ENCODE assay signal across 1 cellular context in the genomic region with DNA sequence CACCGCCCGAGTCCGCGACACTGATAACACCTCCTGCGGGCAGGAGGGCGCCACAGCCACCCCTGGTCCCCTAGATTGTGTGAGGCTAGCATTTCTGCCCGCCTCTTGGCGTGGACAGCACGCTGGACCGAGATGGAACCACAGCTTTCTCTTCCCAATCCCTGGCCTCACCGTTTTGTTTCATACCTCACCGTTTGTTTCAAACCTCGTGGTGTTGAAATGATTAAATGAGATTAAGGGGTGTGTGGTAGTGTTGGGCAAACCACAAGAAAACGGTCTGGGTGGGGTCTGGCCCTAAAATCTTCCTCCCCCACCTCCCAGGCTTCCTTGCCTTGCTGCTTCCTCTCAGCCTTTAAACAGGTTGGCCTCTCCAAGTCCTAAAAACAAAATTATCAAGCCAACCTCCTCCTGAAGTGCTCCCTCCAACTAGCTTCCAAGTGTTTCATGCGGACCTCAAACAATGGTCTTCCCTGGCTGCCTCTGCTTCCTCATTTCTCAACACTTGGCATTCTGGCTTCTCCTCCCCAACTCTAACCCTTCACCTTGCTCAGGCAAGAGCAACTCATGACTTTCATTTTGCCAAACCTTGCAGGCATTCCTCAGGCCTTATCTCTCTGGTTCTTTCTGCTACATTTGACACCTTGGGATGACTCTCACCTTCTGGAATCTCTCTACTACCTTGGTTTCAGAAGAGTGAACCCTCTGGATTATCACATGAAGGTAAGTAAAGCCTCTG.
TF ChIP-seq lines count a peak whose summit lies in the region.

No MANE protein-coding gene starts in this region.

TF ChIP-seq in SK-N-SH treated with all-trans-retinoic acid at 6 μM for 48 hours, 23 proteins besides CTCF, POLR2A, EP300 and RAD21 (continued from another document):
- TF ChIP-seq, protein P1, sequence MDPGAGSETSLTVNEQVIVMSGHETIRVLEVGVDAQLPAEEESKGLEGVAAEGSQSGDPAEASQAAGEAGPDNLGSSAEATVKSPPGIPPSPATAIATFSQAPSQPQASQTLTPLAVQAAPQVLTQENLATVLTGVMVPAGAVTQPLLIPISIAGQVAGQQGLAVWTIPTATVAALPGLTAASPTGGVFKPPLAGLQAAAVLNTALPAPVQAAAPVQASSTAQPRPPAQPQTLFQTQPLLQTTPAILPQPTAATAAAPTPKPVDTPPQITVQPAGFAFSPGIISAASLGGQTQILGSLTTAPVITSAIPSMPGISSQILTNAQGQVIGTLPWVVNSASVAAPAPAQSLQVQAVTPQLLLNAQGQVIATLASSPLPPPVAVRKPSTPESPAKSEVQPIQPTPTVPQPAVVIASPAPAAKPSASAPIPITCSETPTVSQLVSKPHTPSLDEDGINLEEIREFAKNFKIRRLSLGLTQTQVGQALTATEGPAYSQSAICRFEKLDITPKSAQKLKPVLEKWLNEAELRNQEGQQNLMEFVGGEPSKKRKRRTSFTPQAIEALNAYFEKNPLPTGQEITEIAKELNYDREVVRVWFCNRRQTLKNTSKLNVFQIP (CRISPR knock-in tag; IDR thresholded peaks at IDR 0.05; ENCODE audit: borderline replicate concordance, low read depth) = no peak
- TF ChIP-seq CSDC2 (CRISPR knock-in tag; IDR thresholded peaks at IDR 0.05) (no peak), ZFP30 (CRISPR knock-in tag; IDR thresholded peaks at IDR 0.05) (no peak)
- TF ChIP-seq, protein P2, sequence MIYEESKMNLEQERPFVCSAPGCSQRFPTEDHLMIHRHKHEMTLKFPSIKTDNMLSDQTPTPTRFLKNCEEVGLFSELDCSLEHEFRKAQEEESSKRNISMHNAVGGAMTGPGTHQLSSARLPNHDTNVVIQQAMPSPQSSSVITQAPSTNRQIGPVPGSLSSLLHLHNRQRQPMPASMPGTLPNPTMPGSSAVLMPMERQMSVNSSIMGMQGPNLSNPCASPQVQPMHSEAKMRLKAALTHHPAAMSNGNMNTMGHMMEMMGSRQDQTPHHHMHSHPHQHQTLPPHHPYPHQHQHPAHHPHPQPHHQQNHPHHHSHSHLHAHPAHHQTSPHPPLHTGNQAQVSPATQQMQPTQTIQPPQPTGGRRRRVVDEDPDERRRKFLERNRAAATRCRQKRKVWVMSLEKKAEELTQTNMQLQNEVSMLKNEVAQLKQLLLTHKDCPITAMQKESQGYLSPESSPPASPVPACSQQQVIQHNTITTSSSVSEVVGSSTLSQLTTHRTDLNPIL (CRISPR knock-in tag; IDR thresholded peaks at IDR 0.05; ENCODE audit: low read depth) = no peak
